21 cellular contexts compared by ENCODE assay signal in genomic region chr18:53610957-53611356, GRCh38.
"Had no signal": no experiment of that assay in that cellular context is flagged by ENCODE, and none has a peak within 500 bp of the region (broad histone marks: within the 10 kb centered on the region; RNA-seq: fewer than 3 reads in every experiment).

No MANE protein-coding gene starts in this region.

- DNase-seq: activated CD4-positive, alpha-beta T cell treated with anti-CD3 and anti-CD28 coated beads for 48 hours; activated CD4-positive, alpha-beta T cell treated with anti-CD3 and anti-CD28 coated beads, Interleukin-2, amount 50 U/mL, for 4 hours; activated CD4-positive, CD25-positive, alpha-beta regulatory T cell treated with anti-CD3 and anti-CD28 coated beads, Interleukin-2, amount 50 U/mL, for 72 hours; activated CD8-positive, alpha-beta T cell treated with anti-CD3 and anti-CD28 coated beads, Interleukin-2, amount 10 ng/mL, durations not matched to agents 7 days and 5 days; activated gamma-delta T cell; activated naive CD4-positive, alpha-beta T cell treated with anti-CD3 and anti-CD28 coated beads for 36 hours; activated T-cell treated with anti-CD3 and anti-CD28 coated beads, Interleukin-2, amount 50 U/mL, for 24 hours; amygdala; brain microvascular endothelial cell; NCI-H1105; NCI-H1436 treated with DMSO at 0.1 percent for 48 hours; NCI-H187; NCI-H2081; NCI-H446; NCI-H524; PC-9; SHP77 treated with DMSO at 0.1 percent for 48 hours; T-helper 17 cell; T-helper 9 cell had no signal

- H3K36me3 ChIP-seq: brain microvascular endothelial cell, cardiac muscle cell had no signal

- H3K4me3 ChIP-seq: cardiac muscle cell, PC-9 had no signal

- H3K27ac ChIP-seq: brain microvascular endothelial cell, cardiac muscle cell, PC-9 had no signal

- H3K27me3 ChIP-seq: brain microvascular endothelial cell, cardiac muscle cell had no signal

- H3K4me2 ChIP-seq: PC-9 had no signal

- ATAC-seq: activated CD8-positive, alpha-beta T cell treated with anti-CD3 and anti-CD28 coated beads, Interleukin-2, amount 10 ng/mL, durations not matched to agents 7 days and 5 days; T-helper 17 cell; WTC11 had no signal

- H2AFZ ChIP-seq: PC-9 had no signal
